In the genomic region with DNA sequence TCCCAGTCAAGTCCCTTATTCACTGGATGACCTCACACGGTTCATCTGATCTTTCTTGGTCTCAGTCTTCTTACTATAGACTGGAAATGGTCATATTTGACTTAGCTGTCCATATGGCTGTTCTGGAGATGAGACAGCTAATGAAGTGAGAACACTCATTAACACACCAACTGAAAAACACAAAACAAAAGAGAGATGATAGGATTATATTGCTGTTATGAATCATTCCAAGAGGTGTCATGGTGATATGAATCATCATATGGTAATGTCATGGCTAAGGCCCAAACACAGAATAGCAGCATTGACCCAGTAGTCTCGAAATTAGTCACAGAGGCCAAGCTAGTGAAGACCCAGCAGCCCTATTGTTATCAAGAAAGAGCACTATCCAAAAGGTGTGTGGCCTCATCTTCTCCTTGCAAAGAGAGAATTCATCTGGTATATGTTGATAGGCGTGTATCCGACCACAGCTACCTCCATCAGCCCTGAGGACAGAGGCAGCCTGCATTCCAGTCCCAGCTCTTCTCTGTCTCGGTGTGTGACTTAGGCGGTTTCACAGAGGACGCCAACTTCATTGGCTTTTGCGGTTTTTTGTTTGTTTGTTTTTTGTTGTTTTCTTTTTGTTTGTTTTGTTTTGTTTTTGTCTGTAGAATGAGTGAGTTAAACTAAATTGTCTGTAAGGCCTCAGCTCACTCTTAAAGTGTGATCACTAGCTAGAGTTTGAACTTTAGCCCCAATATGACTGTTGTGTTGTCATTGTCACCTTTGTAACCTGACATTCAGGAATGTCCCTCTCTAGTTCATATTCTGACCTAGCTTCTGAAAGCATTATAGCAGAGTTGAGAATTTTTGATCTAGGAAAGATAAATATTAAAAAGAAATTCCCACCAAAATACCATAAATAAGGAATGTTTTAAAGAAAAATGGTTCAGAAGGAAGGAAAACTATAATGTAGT, we compare ENCODE assay signal across 9 cellular contexts.
DNase-seq lines count a peak whose midpoint lies in the region; ATAC-seq and TF ChIP-seq lines count a peak whose summit lies in the region.
"Had no signal": no experiment of that assay in that cellular context is flagged by ENCODE, and none has a peak within 500 bp of the region (broad histone marks: within the 10 kb centered on the region; RNA-seq: fewer than 3 reads in every experiment).

No MANE protein-coding gene starts in this region.

- CTCF ChIA-PET in Calu3 (lab: Charles Lee): interaction anchor here (1.1 kb wide), 1 partner anchor 28 kb away, joined by 3 read pairs; no protein-coding TSS in a partner anchor

- H3K27ac ChIP-seq in SJCRH30: peak overlapping the region; percentile 48

- no peaks in the 10 kb centered on the region for H3K36me3 Mint-ChIP-seq in Calu3 (ENCODE audit: insufficient read depth, unreplicated experiment)

- H3K27me3 Mint-ChIP-seq in Calu3 (ENCODE audit: unreplicated experiment): peaks cover 21% of the 10 kb centered on the region

- peaks cover 12% of the 10 kb centered on the region for H3K4me1 ChIP-seq in SJCRH30
- H3K4me1 ChIP-seq: BLaER1 treated with 17β-estradiol and CSF1 and Interleukin-3, amounts not matched to agents 10 nM and 100 nM had no signal

- H3K27ac Mint-ChIP-seq in Calu3 (ENCODE audit: unreplicated experiment): no peak overlapping the region

- no peak overlapping the region for H3K4me3 Mint-ChIP-seq in Calu3 (ENCODE audit: low read depth, unreplicated experiment)

- BruUV-seq in Calu3 (replicated peaks; lab: Mats Ljungman, UMichigan): no TSS peak

- H3K27me3 ChIP-seq in SJCRH30: no peaks in the 10 kb centered on the region
- H3K27me3 ChIP-seq: BLaER1 treated with 17β-estradiol and CSF1 and Interleukin-3, amounts not matched to agents 10 nM and 100 nM had no signal

- intact Hi-C loops in Calu3 (cut with micrococcal nuclease; ENCODE audit: unreplicated experiment): no loop called here

- DNase-seq in activated T-cell treated with anti-CD3 and anti-CD28 coated beads for 24 hours (ENCODE audit: low read depth): peak; percentile 37
- no peak for DNase-seq in activated T-cell treated with anti-CD3 and anti-CD28 coated beads, Interleukin-2, amount 50 U/mL, for 1 hour
- DNase-seq in SJCRH30: peak in 1 of 2 experiments; percentile 40
- DNase-seq in epithelial cell of proximal tubule (ENCODE audit: low read depth): peak; percentile 79
- DNase-seq in stimulated activated CD4-positive, alpha-beta T cell treated with anti-CD3 and anti-CD28 coated beads, Interleukin-2, amount 100 ng/mL, for 24 hours: peak; percentile 33 to 45
- no peak for DNase-seq in NCI-H2196 (lab: John Stamatoyannopoulos, UW; ENCODE audit: unreplicated experiment)
- DNase-seq in Calu3: no peak

- no peaks in the 10 kb centered on the region; the same call in 1 of the 2 replicates for H3K36me3 ChIP-seq in SJCRH30
- H3K36me3 ChIP-seq: BLaER1 treated with 17β-estradiol and CSF1 and Interleukin-3, amounts not matched to agents 10 nM and 100 nM had no signal

- peak; percentile 91 for ATAC-seq in HG03025 (IDR thresholded peaks at IDR 0.05; ENCODE audit: low FRiP score, unreplicated experiment)

- no peak overlapping the region for H3K4me3 ChIP-seq in SJCRH30
- H3K4me3 ChIP-seq in epithelial cell of proximal tubule (ENCODE audit: low read depth, low read length): no peak overlapping the region
- H3K4me3 ChIP-seq: BLaER1 treated with 17β-estradiol and CSF1 and Interleukin-3, amounts not matched to agents 10 nM and 100 nM had no signal

- H3K9me3 Mint-ChIP-seq in Calu3 (ENCODE audit: low read depth, unreplicated experiment): no peaks in the 10 kb centered on the region

- TF ChIP-seq CTCF in epithelial cell of proximal tubule (conservative IDR thresholded peaks at IDR 0.05; ENCODE audit: low read depth, low read length): no peak
- no peak for TF ChIP-seq CTCF in Calu3 (IDR thresholded peaks at IDR 0.05; ENCODE audit: unreplicated experiment)

- H3K4me1 Mint-ChIP-seq in Calu3 (ENCODE audit: low read depth, unreplicated experiment): peaks cover 18% of the 10 kb centered on the region

- H3K9me3 ChIP-seq in SJCRH30 (replicated peaks): no peaks in the 10 kb centered on the region
- H3K9me3 ChIP-seq: BLaER1 treated with 17β-estradiol and CSF1 and Interleukin-3, amounts not matched to agents 10 nM and 100 nM had no signal

Comparison
In these comparisons a context has a peak if more than half of its experiments do, and no peak if none do; other contexts are left out.
1. DNase-seq: peak in activated T-cell treated with anti-CD3 and anti-CD28 coated beads for 24 hours (single experiment), epithelial cell of proximal tubule (single experiment) and stimulated activated CD4-positive, alpha-beta T cell treated with anti-CD3 and anti-CD28 coated beads, Interleukin-2, amount 100 ng/mL, for 24 hours (2 of 2); none in activated T-cell treated with anti-CD3 and anti-CD28 coated beads, Interleukin-2, amount 50 U/mL, for 1 hour (single experiment), NCI-H2196 (single experiment) and Calu3 (single experiment).